In the genomic region with DNA sequence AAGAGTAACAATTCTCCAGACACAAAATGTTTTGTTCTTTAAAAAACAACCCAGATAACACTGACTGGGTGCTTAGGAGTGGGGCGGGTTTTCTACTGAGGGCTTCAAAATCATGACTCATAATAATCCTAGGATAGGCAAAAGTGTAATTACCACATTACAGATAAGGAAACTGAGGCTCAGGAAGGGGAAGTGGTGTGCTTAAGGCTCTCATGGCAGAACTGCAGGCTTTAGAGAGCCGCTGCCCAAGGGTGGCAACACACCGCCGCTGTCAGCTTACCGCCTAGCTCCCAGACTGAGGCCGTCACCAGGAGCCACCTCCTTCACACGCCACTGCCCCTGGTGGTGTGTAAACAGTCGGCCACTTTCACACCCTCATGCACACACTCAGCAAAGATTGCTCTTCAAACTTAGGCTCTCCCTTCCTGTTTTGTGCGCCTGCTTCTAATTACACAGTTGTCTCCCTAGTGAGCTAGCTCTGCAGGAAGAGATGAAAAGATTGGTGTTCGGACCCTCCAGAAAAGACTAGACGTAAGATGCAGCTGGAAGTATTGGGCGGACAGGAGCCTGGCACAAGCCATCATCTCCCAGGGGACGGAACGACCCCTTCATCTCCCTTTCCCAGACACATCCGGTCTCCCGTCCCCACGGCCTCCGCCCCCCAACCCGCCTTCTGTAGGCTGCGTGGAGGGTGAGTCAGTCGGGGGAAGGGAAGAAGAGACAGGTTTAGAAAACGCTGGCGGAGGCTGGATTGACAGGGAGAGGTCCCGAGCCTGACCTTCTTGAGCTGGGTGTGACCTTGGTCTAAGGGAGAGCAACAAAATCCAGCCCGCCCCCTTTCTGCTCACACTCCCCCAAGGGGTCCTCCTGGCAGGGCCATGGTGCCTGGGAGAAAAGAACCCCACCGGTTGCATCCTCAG, we compare ENCODE assay signal across 8 cellular contexts.
A peak's percentile ranks its signal among the peaks of the same experiment; 100 is the strongest.
DNase-seq lines count a peak whose midpoint lies in the region; ATAC-seq and TF ChIP-seq lines count a peak whose summit lies in the region.

No MANE protein-coding gene starts in this region.

- no peaks in the 10 kb centered on the region for H4K20me1 ChIP-seq in osteoblast (ENCODE audit: insufficient read depth, low read length)

- H2AFZ ChIP-seq in osteoblast (ENCODE audit: low read length), result no peak overlapping the region

- no peaks in the 10 kb centered on the region for H3K9me3 ChIP-seq in HUES6 (ENCODE audit: control insufficient read depth, insufficient read depth, low read depth, low read length)
- no peaks in the 10 kb centered on the region for H3K9me3 ChIP-seq in colonic mucosa
- no peaks in the 10 kb centered on the region for H3K9me3 ChIP-seq in osteoblast (ENCODE audit: low read depth, low read length)

- H3K27me3 ChIP-seq in HUES6 (ENCODE audit: control insufficient read depth, insufficient read depth, low read length), result no peaks in the 10 kb centered on the region
- no peaks in the 10 kb centered on the region for H3K27me3 ChIP-seq in colonic mucosa
- H3K27me3 ChIP-seq in osteoblast (ENCODE audit: insufficient read depth, low read length), result no peaks in the 10 kb centered on the region

- no peak overlapping the region for H3K4me3 ChIP-seq in HUES6 (ENCODE audit: low read depth, low read length)
- H3K4me3 ChIP-seq in colonic mucosa, result no peak overlapping the region
- no peak overlapping the region for H3K4me3 ChIP-seq in osteoblast (ENCODE audit: insufficient read depth, low read length)

- no peak for ATAC-seq in GM18511 (IDR thresholded peaks at IDR 0.05; ENCODE audit: unreplicated experiment)
- ATAC-seq in GM19023 (IDR thresholded peaks at IDR 0.05; ENCODE audit: unreplicated experiment), result no peak

- TF ChIP-seq CTCF in colonic mucosa (IDR thresholded peaks at IDR 0.05), result no peak
- TF ChIP-seq CTCF in osteoblast (IDR thresholded peaks at IDR 0.05; ENCODE audit: extremely low read depth, low read depth, low read length), result no peak

- H3K36me3 ChIP-seq in HUES6 (ENCODE audit: control insufficient read depth, insufficient read depth, low read length) (no peaks in the 10 kb centered on the region), colonic mucosa (no peaks in the 10 kb centered on the region), osteoblast (ENCODE audit: insufficient read depth, low read length) (no peaks in the 10 kb centered on the region)

- no peaks in the 10 kb centered on the region for H3K79me2 ChIP-seq in osteoblast (ENCODE audit: insufficient read depth, low read length)

- intact Hi-C loops in colonic mucosa (cut with DNase I), result no loop called here

- peaks cover 24% of the 10 kb centered on the region for H3K4me1 ChIP-seq in HUES6 (ENCODE audit: control insufficient read depth, insufficient read depth, low read length)
- H3K4me1 ChIP-seq in colonic mucosa, result no peaks in the 10 kb centered on the region
- peaks cover 26% of the 10 kb centered on the region for H3K4me1 ChIP-seq in osteoblast (ENCODE audit: insufficient read depth, low read length)

- peak; percentile 87 for DNase-seq in DMS53 treated with DMSO at 0.1 percent for 48 hours (lab: John Stamatoyannopoulos, UW; ENCODE audit: unreplicated experiment)
- peak; percentile 58 for DNase-seq in colonic mucosa
- peak; percentile 80 for DNase-seq in osteoblast (ENCODE audit: insufficient read length, low spot score, missing footprints)
- no peak for DNase-seq in NCI-H1694 treated with DMSO at 0.1 percent for 48 hours (lab: John Stamatoyannopoulos, UW)
- no peak for DNase-seq in GF-D8 (lab: John Stamatoyannopoulos, UW)

- peak overlapping the region; percentile 10 for H3K9ac ChIP-seq in HUES6 (ENCODE audit: low read length)
- no peak overlapping the region for H3K9ac ChIP-seq in colonic mucosa (ENCODE audit: low read depth in 2 of 2, low read length in 2 of 2)

- no peak overlapping the region for H3K4me2 ChIP-seq in osteoblast (ENCODE audit: insufficient read depth, low read length)

- H3K27ac ChIP-seq in HUES6 (ENCODE audit: low read depth, low read length), result no peak overlapping the region
- no peak overlapping the region for H3K27ac ChIP-seq in colonic mucosa
- H3K27ac ChIP-seq in osteoblast (ENCODE audit: low read depth, low read length), result no peak overlapping the region

Comparison
In these comparisons a context has a peak if more than half of its experiments do, and no peak if none do; other contexts are left out.
1. DNase-seq: peak in DMS53 treated with DMSO at 0.1 percent for 48 hours (single experiment), colonic mucosa (single experiment) and osteoblast (single experiment); none in NCI-H1694 treated with DMSO at 0.1 percent for 48 hours (single experiment) and GF-D8 (single experiment).